Comparison of ENCODE assay signal across 25 cellular contexts in genomic region chr6:21537660-21538059, GRCh38. TPM values are rescaled to one million over a fixed set of nuclear protein-coding genes. Genes with fewer than 3 reads are reported as not detected.
A peak's percentile ranks its signal among the peaks of the same experiment; 100 is the strongest.
DNase-seq lines count a peak whose midpoint lies in the region; ATAC-seq and FAIRE-seq lines count a peak whose summit lies in the region.
"Had no signal": no experiment of that assay in that cellular context is flagged by ENCODE, and none has a peak within 500 bp of the region (broad histone marks: within the 10 kb centered on the region; RNA-seq: fewer than 3 reads in every experiment).

No MANE protein-coding gene starts in this region.

- no peak overlapping the region for H3K4me3 ChIP-seq in small intestine (ENCODE audit: low read depth in 1 of 2, low read length in 2 of 2)
- no peak overlapping the region for H3K4me3 ChIP-seq in right cardiac atrium (ENCODE audit: low read length)
- H3K4me3 ChIP-seq: skin epidermis, thoracic aorta had no signal

- peak overlapping the region in 1 of 2 donors; percentile 62 for H3K27ac ChIP-seq in small intestine (ENCODE audit: low read depth in 1 of 2, low read length in 1 of 2)
- no peak overlapping the region for H3K27ac ChIP-seq in right cardiac atrium (ENCODE audit: low read length)
- H3K27ac ChIP-seq: thoracic aorta had no signal

- H3K36me3 ChIP-seq in small intestine (ENCODE audit: control insufficient read depth in 2 of 2, insufficient read depth in 2 of 2, low read length in 2 of 2): no peaks in the 10 kb centered on the region
- H3K36me3 ChIP-seq: thoracic aorta had no signal

- WGBS in small intestine, 3 donors: 15 to 59% (median 27%) methylated on average over 2 of the region's 2 CpGs
- 58% methylated on average over 2 of the region's 2 CpGs for WGBS in right cardiac atrium

- H3K4me1 ChIP-seq in small intestine (ENCODE audit: control insufficient read depth in 2 of 2, insufficient read depth in 1 of 2, low read depth in 1 of 2, low read length in 1 of 2) (no peaks in the 10 kb centered on the region), right cardiac atrium (ENCODE audit: control insufficient read depth, insufficient read depth, low read length) (no peaks in the 10 kb centered on the region)

- ATAC-seq in left colon (peak; percentile 97), right cardiac atrium (no peak)
- ATAC-seq: CD8-positive, alpha-beta T cell; HCT116; natural killer cell treated with Interleukin-12 subunit alpha and Interleukin-12 subunit beta and Interleukin-15 and Interleukin-18, amount 100 ng/mL, for 72 hours; Right ventricle myocardium inferior; stimulated activated memory B cell treated with anti-CD40 and anti-IgM and Interleukin-4, amounts not matched to agents 10 μg/mL and 1 μg/mL and 100 μg/mL, for 72 hours had no signal

- peak; percentile 67 for DNase-seq in NCI-H146 treated with DMSO at 0.1 percent for 48 hours (lab: John Stamatoyannopoulos, UW; ENCODE audit: unreplicated experiment)
- DNase-seq in NCI-H526 (lab: John Stamatoyannopoulos, UW): peak; percentile 95 to 96
- DNase-seq in left colon: peak; percentile 37 to 65
- DNase-seq in small intestine: peak; percentile 80
- no peak for DNase-seq in right cardiac atrium
- no peak for DNase-seq in KG1 (lab: John Stamatoyannopoulos, UW)
- DNase-seq in activated gamma-delta T cell (lab: John Stamatoyannopoulos, UW): no peak
- DNase-seq: activated CD4-positive, alpha-beta T cell treated with anti-CD3 and anti-CD28 coated beads for 4 hours; activated T-cell treated with anti-CD3 and anti-CD28 coated beads, Interleukin-2, amount 50 U/mL, for 72 hours; aorta; CD8-positive, alpha-beta T cell; DMS79 treated with DMSO at 0.1 percent for 48 hours; head of caudate nucleus; left cardiac atrium; MM.1S; NCI-H187; NCI-H774; OCI-M1; stimulated activated CD4-positive, alpha-beta T cell treated with anti-CD3 and anti-CD28 coated beads, Interleukin-2, amount 100 ng/mL, for 24 hours had no signal

- no peaks in the 10 kb centered on the region for H3K9me3 ChIP-seq in small intestine (ENCODE audit: control insufficient read depth, low read depth)
- H3K9me3 ChIP-seq in right cardiac atrium (ENCODE audit: control insufficient read depth, low read length): no peaks in the 10 kb centered on the region
- H3K9me3 ChIP-seq: thoracic aorta had no signal

- no peak for FAIRE-seq in small intestine (lab: Jason Lieb, UNC)

- H3K27me3 ChIP-seq in small intestine (ENCODE audit: control insufficient read depth in 2 of 2, insufficient read depth in 2 of 2, low read length in 2 of 2): no peaks in the 10 kb centered on the region
- no peaks in the 10 kb centered on the region for H3K27me3 ChIP-seq in right cardiac atrium (ENCODE audit: control insufficient read depth, insufficient read depth)

- intact Hi-C loops in left colon (cut with DNase I, micrococcal nuclease): no loop called here
- intact Hi-C loops in right cardiac atrium (cut with DNase I): no loop called here

RNA-seq across cellular contexts. Expression of gene SOX4, which starts 55.9 kb away (rescaled TPM):
- total RNA-seq in left colon: 10 to 100 TPM; 28.9 to 44.6 TPM
- polyA plus RNA-seq in small intestine: 10 to 100 TPM in 1 of 3 donors, 1 to 10 TPM in 2; 3.8 to 23.4 (median 4.6) TPM
- 1 to 10 TPM; 4.8 to 8.7 (median 6.6) TPM for total RNA-seq in right cardiac atrium
- 2.9 TPM for polyA plus RNA-seq in right cardiac atrium

Comparison
In these comparisons a context has a peak if more than half of its experiments do, and no peak if none do; other contexts are left out.
1. DNase-seq: peak in NCI-H146 treated with DMSO at 0.1 percent for 48 hours (single experiment), NCI-H526 (2 of 2), left colon (2 of 2) and small intestine (single experiment); none in right cardiac atrium (0 of 3), KG1 (single experiment) and activated gamma-delta T cell (single experiment).